In the genomic region with DNA sequence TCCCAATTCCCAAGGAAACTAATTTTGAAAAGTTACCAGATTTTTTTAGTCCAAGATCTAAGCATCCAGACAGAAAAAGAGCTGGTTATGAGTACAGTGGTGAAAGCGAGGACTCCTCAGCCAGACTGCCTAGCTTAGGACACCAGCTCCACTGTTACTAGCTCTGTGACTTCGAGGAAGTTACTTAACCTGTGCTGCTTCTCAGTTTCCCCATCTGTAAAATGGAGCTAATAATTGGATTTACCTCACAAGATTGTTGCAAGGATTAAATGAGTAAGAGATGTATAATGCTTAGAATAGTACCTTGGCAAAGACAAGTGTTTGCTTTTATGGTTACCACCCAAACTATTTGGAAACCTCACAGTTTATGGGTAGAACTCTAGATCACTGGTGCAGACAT, we compare ENCODE assay signal across 8 cellular contexts. TPM values are rescaled to one million over a fixed set of nuclear protein-coding genes. Genes with fewer than 3 reads are reported as not detected.
DNase-seq lines count a peak whose midpoint lies in the region; ATAC-seq and TF ChIP-seq lines count a peak whose summit lies in the region.

No MANE protein-coding gene starts in this region.

- peaks cover under 1% of the 10 kb centered on the region for H3K9me3 Mint-ChIP-seq in activated T-cell treated with anti-CD3 and anti-CD28 coated beads, Interleukin-2, amount 50 U/mL, for 24 hours

- peak overlapping the region in 2 of 4 donors; percentile 73 to 97 for H3K4me3 ChIP-seq in adrenal gland
- peak overlapping the region; percentile 29 to 82 (median 80) for H3K4me3 ChIP-seq in liver (ENCODE audit: low read depth in 1 of 3, low read length in 3 of 3)
- peak overlapping the region; percentile 57 to 86 for H3K4me3 ChIP-seq in tibial artery

- H3K4me1 Mint-ChIP-seq in activated T-cell treated with anti-CD3 and anti-CD28 coated beads, Interleukin-2, amount 50 U/mL, for 24 hours (ENCODE audit: low read depth): peaks cover 69% of the 10 kb centered on the region

- 52 to 69% (median 58%) methylated on average over 2 of the region's 2 CpGs for WGBS in adrenal gland, 4 donors
- 70% methylated on average over 2 of the region's 2 CpGs for WGBS in liver

- H3K27me3 ChIP-seq in adrenal gland (no peaks in the 10 kb centered on the region), liver (ENCODE audit: control insufficient read depth in 4 of 4, insufficient read depth in 4 of 4, low read length in 3 of 4) (no peaks in the 10 kb centered on the region), tibial artery (no peaks in the 10 kb centered on the region)

- intact Hi-C loops in adrenal gland (cut with DNase I): no loop called here
- intact Hi-C loops in tibial artery (cut with DNase I; ENCODE audit: low total_unique reads): loop anchor here (2.0 kb wide), 1 partner anchor 91 kb away; no protein-coding TSS in a partner anchor

- DNase-seq in activated T-cell treated with anti-CD3 and anti-CD28 coated beads, Interleukin-2, amount 50 U/mL, for 24 hours: no peak
- no peak for DNase-seq in activated T-cell treated with anti-CD3 and anti-CD28 coated beads, Interleukin-2, amount 50 U/mL, for 48 hours
- no peak for DNase-seq in adrenal gland
- DNase-seq in tibial artery: no peak
- no peak for DNase-seq in SK-N-DZ (ENCODE audit: low spot score)
- DNase-seq in NCI-H2081 treated with DMSO at 0.1 percent for 48 hours (lab: John Stamatoyannopoulos, UW): no peak

- peak overlapping the region; percentile 91 for H3K4me3 Mint-ChIP-seq in activated T-cell treated with anti-CD3 and anti-CD28 coated beads, Interleukin-2, amount 50 U/mL, for 24 hours

- H3K27ac ChIP-seq in adrenal gland (peak overlapping the region in 4 of 5 donors; percentile 94 to 99 (median 99)), liver (ENCODE audit: low read depth in 1 of 2, low read length in 2 of 2) (peak overlapping the region in 1 of 2 donors; percentile 97), tibial artery (peak overlapping the region; percentile 82 to 98)

- H3K36me3 Mint-ChIP-seq in activated T-cell treated with anti-CD3 and anti-CD28 coated beads, Interleukin-2, amount 50 U/mL, for 24 hours (ENCODE audit: low read depth): peaks cover 41% of the 10 kb centered on the region

- H3K27me3 Mint-ChIP-seq in activated T-cell treated with anti-CD3 and anti-CD28 coated beads, Interleukin-2, amount 50 U/mL, for 24 hours: no peaks in the 10 kb centered on the region

- TF ChIP-seq CTCF in adrenal gland (IDR thresholded peaks at IDR 0.05): no peak
- TF ChIP-seq CTCF in liver (IDR thresholded peaks at IDR 0.05; ENCODE audit: low read depth, low read length, missing input control): no peak
- TF ChIP-seq CTCF in tibial artery (IDR thresholded peaks at IDR 0.05): no peak

- TF ChIP-seq RAD21 in liver (IDR thresholded peaks at IDR 0.05): no peak

- H3K4me1 ChIP-seq in adrenal gland (replicated peaks in 1 of 2): peaks cover 37 to 70% of the 10 kb centered on the region in 2 donors
- H3K4me1 ChIP-seq in liver (ENCODE audit: control insufficient read depth in 4 of 4, insufficient read depth in 4 of 4, low read length in 3 of 4): peaks cover 1 to 72% (median 62%) of the 10 kb centered on the region in 4 donors
- H3K4me1 ChIP-seq in tibial artery: peaks cover 0 to 64% (median 46%) of the 10 kb centered on the region in 4 donors

- H3K27ac Mint-ChIP-seq in activated T-cell treated with anti-CD3 and anti-CD28 coated beads, Interleukin-2, amount 50 U/mL, for 24 hours: peak overlapping the region; percentile 93

- H3K9ac ChIP-seq in liver (ENCODE audit: low read depth in 1 of 2, low read length in 2 of 2): no peak overlapping the region

- no peak for TF ChIP-seq POLR2A in adrenal gland (IDR thresholded peaks at IDR 0.05)

- no peaks in the 10 kb centered on the region for H3K9me3 ChIP-seq in adrenal gland (replicated peaks in 1 of 3)
- no peaks in the 10 kb centered on the region for H3K9me3 ChIP-seq in liver (ENCODE audit: control insufficient read depth in 4 of 4, low read length in 3 of 4)
- no peaks in the 10 kb centered on the region for H3K9me3 ChIP-seq in tibial artery

- no peak for ATAC-seq in HG02870 (IDR thresholded peaks at IDR 0.05; ENCODE audit: unreplicated experiment)

- H3K36me3 ChIP-seq in adrenal gland (replicated peaks in 1 of 2) (no peaks in the 10 kb centered on the region), liver (ENCODE audit: control insufficient read depth in 4 of 4, insufficient read depth in 3 of 4, low read depth in 1 of 4, low read length in 3 of 4) (no peaks in the 10 kb centered on the region), tibial artery (no peaks in the 10 kb centered on the region)

TF ChIP-seq in liver, 16 proteins besides CTCF, POLR2A, EP300 and RAD21:
- no peak for TF ChIP-seq FOXA2 (IDR thresholded peaks at IDR 0.05)
- TF ChIP-seq, protein P1, sequence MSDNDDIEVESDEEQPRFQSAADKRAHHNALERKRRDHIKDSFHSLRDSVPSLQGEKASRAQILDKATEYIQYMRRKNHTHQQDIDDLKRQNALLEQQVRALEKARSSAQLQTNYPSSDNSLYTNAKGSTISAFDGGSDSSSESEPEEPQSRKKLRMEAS (IDR thresholded peaks at IDR 0.05): no peak
- TF ChIP-seq GABPA (IDR thresholded peaks at IDR 0.05 in 1 of 2, conservative IDR thresholded peaks at IDR 0.05 in 1 of 2): no peak
- TF ChIP-seq RXRA (IDR thresholded peaks at IDR 0.05): no peak
- TF ChIP-seq, protein P2, sequence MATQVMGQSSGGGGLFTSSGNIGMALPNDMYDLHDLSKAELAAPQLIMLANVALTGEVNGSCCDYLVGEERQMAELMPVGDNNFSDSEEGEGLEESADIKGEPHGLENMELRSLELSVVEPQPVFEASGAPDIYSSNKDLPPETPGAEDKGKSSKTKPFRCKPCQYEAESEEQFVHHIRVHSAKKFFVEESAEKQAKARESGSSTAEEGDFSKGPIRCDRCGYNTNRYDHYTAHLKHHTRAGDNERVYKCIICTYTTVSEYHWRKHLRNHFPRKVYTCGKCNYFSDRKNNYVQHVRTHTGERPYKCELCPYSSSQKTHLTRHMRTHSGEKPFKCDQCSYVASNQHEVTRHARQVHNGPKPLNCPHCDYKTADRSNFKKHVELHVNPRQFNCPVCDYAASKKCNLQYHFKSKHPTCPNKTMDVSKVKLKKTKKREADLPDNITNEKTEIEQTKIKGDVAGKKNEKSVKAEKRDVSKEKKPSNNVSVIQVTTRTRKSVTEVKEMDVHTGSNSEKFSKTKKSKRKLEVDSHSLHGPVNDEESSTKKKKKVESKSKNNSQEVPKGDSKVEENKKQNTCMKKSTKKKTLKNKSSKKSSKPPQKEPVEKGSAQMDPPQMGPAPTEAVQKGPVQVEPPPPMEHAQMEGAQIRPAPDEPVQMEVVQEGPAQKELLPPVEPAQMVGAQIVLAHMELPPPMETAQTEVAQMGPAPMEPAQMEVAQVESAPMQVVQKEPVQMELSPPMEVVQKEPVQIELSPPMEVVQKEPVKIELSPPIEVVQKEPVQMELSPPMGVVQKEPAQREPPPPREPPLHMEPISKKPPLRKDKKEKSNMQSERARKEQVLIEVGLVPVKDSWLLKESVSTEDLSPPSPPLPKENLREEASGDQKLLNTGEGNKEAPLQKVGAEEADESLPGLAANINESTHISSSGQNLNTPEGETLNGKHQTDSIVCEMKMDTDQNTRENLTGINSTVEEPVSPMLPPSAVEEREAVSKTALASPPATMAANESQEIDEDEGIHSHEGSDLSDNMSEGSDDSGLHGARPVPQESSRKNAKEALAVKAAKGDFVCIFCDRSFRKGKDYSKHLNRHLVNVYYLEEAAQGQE (IDR thresholded peaks at IDR 0.05): no peak
- TF ChIP-seq YY1 (IDR thresholded peaks at IDR 0.05): no peak
- no peak for TF ChIP-seq JUND (IDR thresholded peaks at IDR 0.05)
- TF ChIP-seq, protein P3, sequence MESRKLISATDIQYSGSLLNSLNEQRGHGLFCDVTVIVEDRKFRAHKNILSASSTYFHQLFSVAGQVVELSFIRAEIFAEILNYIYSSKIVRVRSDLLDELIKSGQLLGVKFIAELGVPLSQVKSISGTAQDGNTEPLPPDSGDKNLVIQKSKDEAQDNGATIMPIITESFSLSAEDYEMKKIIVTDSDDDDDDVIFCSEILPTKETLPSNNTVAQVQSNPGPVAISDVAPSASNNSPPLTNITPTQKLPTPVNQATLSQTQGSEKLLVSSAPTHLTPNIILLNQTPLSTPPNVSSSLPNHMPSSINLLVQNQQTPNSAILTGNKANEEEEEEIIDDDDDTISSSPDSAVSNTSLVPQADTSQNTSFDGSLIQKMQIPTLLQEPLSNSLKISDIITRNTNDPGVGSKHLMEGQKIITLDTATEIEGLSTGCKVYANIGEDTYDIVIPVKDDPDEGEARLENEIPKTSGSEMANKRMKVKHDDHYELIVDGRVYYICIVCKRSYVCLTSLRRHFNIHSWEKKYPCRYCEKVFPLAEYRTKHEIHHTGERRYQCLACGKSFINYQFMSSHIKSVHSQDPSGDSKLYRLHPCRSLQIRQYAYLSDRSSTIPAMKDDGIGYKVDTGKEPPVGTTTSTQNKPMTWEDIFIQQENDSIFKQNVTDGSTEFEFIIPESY (IDR thresholded peaks at IDR 0.05): no peak
- TF ChIP-seq NR2F2 (IDR thresholded peaks at IDR 0.05): no peak
- no peak for TF ChIP-seq EGR1 (IDR thresholded peaks at IDR 0.05; ENCODE audit: low read depth in 2 of 2)
- TF ChIP-seq, protein P4, sequence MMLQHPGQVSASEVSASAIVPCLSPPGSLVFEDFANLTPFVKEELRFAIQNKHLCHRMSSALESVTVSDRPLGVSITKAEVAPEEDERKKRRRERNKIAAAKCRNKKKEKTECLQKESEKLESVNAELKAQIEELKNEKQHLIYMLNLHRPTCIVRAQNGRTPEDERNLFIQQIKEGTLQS (IDR thresholded peaks at IDR 0.05): no peak
- TF ChIP-seq HNF4A (conservative IDR thresholded peaks at IDR 0.05): no peak
- TF ChIP-seq HNF4G (IDR thresholded peaks at IDR 0.05): no peak
- TF ChIP-seq TAF1 (conservative IDR thresholded peaks at IDR 0.05): no peak

RNA-seq across cellular contexts. Expression of a gene that starts 1.1 kb away (rescaled TPM):
- 10 to 100 TPM; 13.7 to 90.9 (median 49.2) TPM for total RNA-seq in adrenal gland
- 10 to 100 TPM; 16.2 to 45.5 (median 21.2) TPM for polyA plus RNA-seq in adrenal gland
- 10 to 100 TPM; 10.4 to 24.2 TPM for total RNA-seq in liver
- 10 to 100 TPM; 22.3 to 31.4 TPM for polyA plus RNA-seq in liver
- polyA plus RNA-seq in SK-N-DZ (2014; cell fraction: cytosol; rRNA removed): 5.5 and 9.9 TPM in 2 replicates
- 5.6 and 12.0 TPM in 2 replicates for polyA plus RNA-seq in SK-N-DZ (2014; cell fraction: nucleus; rRNA removed)

RNA-seq across cellular contexts. Expression of a gene that starts 24.1 kb away (rescaled TPM):
- total RNA-seq in adrenal gland (under 1 TPM in 2 of 8 donors, not detected in 6; under 0.01 to 0.12 TPM), liver (not detected)
- polyA plus RNA-seq in adrenal gland (under 1 TPM in 1 of 3 donors, not detected in 2; 0.07 TPM), liver (under 1 TPM; 0.01 to 0.15 TPM)
- polyA plus RNA-seq in SK-N-DZ (2014; cell fraction: cytosol; rRNA removed): not detected in 2 replicates
- polyA plus RNA-seq in SK-N-DZ (2014; cell fraction: nucleus; rRNA removed): not detected in 2 replicates

RNA-seq across cellular contexts. Expression of a gene that starts 41.1 kb away (rescaled TPM):
- 1 to 10 TPM; 1.7 to 4.1 (median 2.9) TPM for total RNA-seq in adrenal gland
- polyA plus RNA-seq in adrenal gland: 1 to 10 TPM in 1 of 3 donors, under 1 TPM in 2; 0.30 to 1.9 (median 0.40) TPM
- 10 to 100 TPM in 1 of 2 donors, 1 to 10 TPM in 1; 5.7 to 26.8 TPM for total RNA-seq in liver
- polyA plus RNA-seq in liver: 1 to 10 TPM; 3.6 to 4.9 TPM
- polyA plus RNA-seq in SK-N-DZ (2014; cell fraction: cytosol; rRNA removed): 0.06 and 0.09 TPM in 2 replicates
- 0.10 and 0.13 TPM in 2 replicates for polyA plus RNA-seq in SK-N-DZ (2014; cell fraction: nucleus; rRNA removed)
